Comparison of ENCODE assay signal across 1 cellular context in genomic region chr2:196239622-196240587, GRCh38.
TF ChIP-seq lines count a peak whose summit lies in the region.

No MANE protein-coding gene starts in this region.

TF ChIP-seq in K562, 482 proteins besides CTCF, POLR2A, EP300 and RAD21 (continued from another document and continues in another):
- 0 out of 2 replicates have a peak, but pooled peaks have one; percentile 28 for TF ChIP-seq EHMT2 (IDR thresholded peaks at IDR 0.05)
- TF ChIP-seq KLF6 (CRISPR knock-in tag; IDR thresholded peaks at IDR 0.05; ENCODE audit: borderline replicate concordance) = no peak
- no peak for TF ChIP-seq ARID4B (CRISPR knock-in tag; IDR thresholded peaks at IDR 0.05)
- TF ChIP-seq GTF2A2 (tag; IDR thresholded peaks at IDR 0.05) = no peak
- peak; percentile 71 for TF ChIP-seq TAL1 (IDR thresholded peaks at IDR 0.05)
- peak; percentile 29; the same call in 1 of the 2 replicates for TF ChIP-seq ATF3 (IDR thresholded peaks at IDR 0.05)
- no peak for TF ChIP-seq ATF3 (CRISPR knock-in tag; conservative IDR thresholded peaks at IDR 0.05)
- TF ChIP-seq DNMT1 (IDR thresholded peaks at IDR 0.05) = no peak
- no peak for TF ChIP-seq ZKSCAN1 (IDR thresholded peaks at IDR 0.05; ENCODE audit: low read depth, low read length)
- TF ChIP-seq EZH2 (IDR thresholded peaks at IDR 0.05; ENCODE audit: borderline replicate concordance, low read depth, low read length) = no peak
- TF ChIP-seq ZBTB34 (CRISPR knock-in tag; IDR thresholded peaks at IDR 0.05) = no peak
- no peak for TF ChIP-seq ZNF830 (CRISPR knock-in tag; IDR thresholded peaks at IDR 0.05)
- TF ChIP-seq TEAD4 (IDR thresholded peaks at IDR 0.05; ENCODE audit: low read length) = peak; percentile 81
- TF ChIP-seq TEAD4 (CRISPR knock-in tag; IDR thresholded peaks at IDR 0.05; ENCODE audit: borderline replicate concordance) = no peak
- no peak for TF ChIP-seq SAP30 (IDR thresholded peaks at IDR 0.05; ENCODE audit: borderline replicate concordance, insufficient read depth, low read depth, low read length, poor library complexity, severe bottlenecking)
- no peak for TF ChIP-seq ZNF395 (CRISPR knock-in tag; IDR thresholded peaks at IDR 0.05)
- 0 out of 2 replicates have a peak, but pooled peaks have one; percentile 33 for TF ChIP-seq ZNF584 (CRISPR knock-in tag; IDR thresholded peaks at IDR 0.05; ENCODE audit: low read depth)
- peak; percentile 40; the same call in 1 of the 2 replicates for TF ChIP-seq ATF7 (IDR thresholded peaks at IDR 0.05)
- TF ChIP-seq ZNF175 (CRISPR knock-in tag; IDR thresholded peaks at IDR 0.05; ENCODE audit: low read depth) = peak; percentile 65; the same call in 1 of the 2 replicates
- 0 out of 2 replicates have a peak, but pooled peaks have one; percentile 11 for TF ChIP-seq ARID3A (IDR thresholded peaks at IDR 0.05; ENCODE audit: borderline replicate concordance, low read depth, low read length)
- TF ChIP-seq ZNF212 (CRISPR knock-in tag; IDR thresholded peaks at IDR 0.05) = no peak
- TF ChIP-seq MEF2A (IDR thresholded peaks at IDR 0.05; ENCODE audit: control insufficient read depth, low read depth, low read length) = no peak
- no peak for TF ChIP-seq SMAD1 (IDR thresholded peaks at IDR 0.05; ENCODE audit: low read depth, low read length, partially characterized antibody)
- peak; percentile 28 to 66; a peak in 2 of 4 replicates for TF ChIP-seq FOXK2 (conservative IDR thresholded peaks at IDR 0.05 in 1 of 2, IDR thresholded peaks at IDR 0.05 in 1 of 2; ENCODE audit: low read depth in 2 of 2)
- TF ChIP-seq FOXO4 (CRISPR knock-in tag; IDR thresholded peaks at IDR 0.05) = no peak
- no peak for TF ChIP-seq GATAD2B (IDR thresholded peaks at IDR 0.05; ENCODE audit: borderline replicate concordance)
- TF ChIP-seq SMARCB1 (IDR thresholded peaks at IDR 0.05; ENCODE audit: insufficient read length, low read depth) = no peak
- no peak for TF ChIP-seq ZNF197 (CRISPR knock-in tag; IDR thresholded peaks at IDR 0.05; ENCODE audit: low read depth)
- TF ChIP-seq POU5F1 (IDR thresholded peaks at IDR 0.05; ENCODE audit: borderline replicate concordance, low read depth, low read length, partially characterized antibody) = no peak
- no peak for TF ChIP-seq GTF2F1 (IDR thresholded peaks at IDR 0.05; ENCODE audit: low read depth, low read length)
- TF ChIP-seq TSC22D4 (tag; IDR thresholded peaks at IDR 0.05) = no peak
- TF ChIP-seq AFF4 (CRISPR knock-in tag; IDR thresholded peaks at IDR 0.05) = no peak
- TF ChIP-seq POLR2AphosphoS5 (IDR thresholded peaks at IDR 0.05; ENCODE audit: control insufficient read depth, insufficient read depth, low read depth, low read length) = 0 out of 2 replicates have a peak, but pooled peaks have one; percentile 37
- TF ChIP-seq TRIM24 (IDR thresholded peaks at IDR 0.05) = peak; percentile 86 to 87
- no peak for TF ChIP-seq NBN (IDR thresholded peaks at IDR 0.05; ENCODE audit: low read depth)
- TF ChIP-seq NCOA2 (IDR thresholded peaks at IDR 0.05; ENCODE audit: partially characterized antibody in 2 of 2) = no peak
- peak; percentile 57 for TF ChIP-seq NFE2 (IDR thresholded peaks at IDR 0.05; ENCODE audit: low read depth)
- no peak for TF ChIP-seq XRCC3 (IDR thresholded peaks at IDR 0.05)
- no peak for TF ChIP-seq FOXJ3 (CRISPR knock-in tag; IDR thresholded peaks at IDR 0.05)
- peak; percentile 53; the same call in 1 of the 2 replicates for TF ChIP-seq GATA2 (CRISPR knock-in tag; IDR thresholded peaks at IDR 0.05)
- no peak for TF ChIP-seq TARDBP (IDR thresholded peaks at IDR 0.05)
- TF ChIP-seq MXD1 (CRISPR knock-in tag; IDR thresholded peaks at IDR 0.05; ENCODE audit: borderline replicate concordance, poor library complexity, severe bottlenecking) = no peak
- no peak for TF ChIP-seq RBM15 (IDR thresholded peaks at IDR 0.05; ENCODE audit: insufficient read depth, low read length)
- TF ChIP-seq MEIS2 (IDR thresholded peaks at IDR 0.05; ENCODE audit: partially characterized antibody) = peak; percentile 56
- TF ChIP-seq MXI1 (IDR thresholded peaks at IDR 0.05; ENCODE audit: low read depth, low read length) = no peak
- TF ChIP-seq ZNF766 (CRISPR knock-in tag; conservative IDR thresholded peaks at IDR 0.05) = peak; percentile 19; the same call in 1 of the 2 replicates
- TF ChIP-seq SP1 (CRISPR knock-in tag; IDR thresholded peaks at IDR 0.05) = 0 out of 2 replicates have a peak, but pooled peaks have one; percentile 43
- no peak for TF ChIP-seq RBBP5 (IDR thresholded peaks at IDR 0.05; ENCODE audit: borderline replicate concordance, insufficient read depth, low read length, poor library complexity, severe bottlenecking)
- no peak; the same call in 1 of the 2 replicates for TF ChIP-seq PKNOX1 (IDR thresholded peaks at IDR 0.05)
